In the genomic region with DNA sequence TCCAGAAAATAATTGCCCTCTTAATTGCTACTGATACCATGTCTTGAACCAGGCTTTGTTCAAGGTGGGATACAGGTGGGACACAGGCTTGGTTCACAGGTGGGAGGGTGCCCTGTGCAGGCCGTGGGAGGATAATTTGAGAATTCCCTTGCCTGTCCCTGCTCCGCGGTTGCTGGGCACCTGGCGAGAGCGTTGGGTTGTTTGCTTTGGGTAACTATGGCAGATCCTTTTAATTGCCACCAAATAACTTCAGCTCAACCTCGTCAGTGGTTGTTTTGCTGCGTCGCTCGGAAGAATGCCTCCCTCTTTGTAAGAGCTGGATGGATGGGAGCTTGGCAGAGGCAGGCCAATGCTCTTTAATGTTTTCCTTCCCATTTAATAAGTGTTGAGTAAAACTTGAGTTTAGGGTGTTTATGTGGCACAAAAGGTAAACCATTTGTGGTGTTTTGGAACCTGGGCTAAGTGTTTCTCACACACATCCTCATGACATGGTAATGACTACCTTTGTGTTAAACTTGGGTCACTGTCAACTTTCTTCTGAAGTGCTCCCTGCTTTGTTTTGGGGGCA, we compare ENCODE assay signal across 15 cellular contexts.
A peak's percentile ranks its signal among the peaks of the same experiment; 100 is the strongest.
DNase-seq lines count a peak whose midpoint lies in the region; ATAC-seq, FAIRE-seq and TF ChIP-seq lines count a peak whose summit lies in the region.
"Had no signal": no experiment of that assay in that cellular context is flagged by ENCODE, and none has a peak within 500 bp of the region (broad histone marks: within the 10 kb centered on the region; RNA-seq: fewer than 3 reads in every experiment).

No MANE protein-coding gene starts in this region.

- no TSS peak for BruUV-seq in GM12878 (replicated peaks; lab: Mats Ljungman, UMichigan)

- TF ChIP-seq POLR2A in GM12878 (IDR thresholded peaks at IDR 0.05; ENCODE audit: low read depth, low read length) (no peak), esophagus squamous epithelium (IDR thresholded peaks at IDR 0.05) (no peak)

- POLR2A ChIA-PET in GM12878 (lab: Charles Lee): interaction anchor here (0.6 to 1.8 kb wide), 5 partner anchors 11 to 90 kb away, joined by 3 to 7 read pairs (median 3); no protein-coding TSS in a partner anchor

- H3K9me3 ChIP-seq in GM12878 (replicated peaks; ENCODE audit: control insufficient read depth, insufficient read depth, low read length): no peaks in the 10 kb centered on the region
- no peaks in the 10 kb centered on the region for H3K9me3 ChIP-seq in esophagus squamous epithelium
- H3K9me3 ChIP-seq: body of pancreas, left lung, neutrophil had no signal

- no peak overlapping the region for H2AFZ ChIP-seq in GM12878 (ENCODE audit: control insufficient read depth, low read depth, low read length)

- no peak overlapping the region for H3K4me3 ChIP-seq in GM12878
- no peak overlapping the region for H3K4me3 ChIP-seq in esophagus squamous epithelium
- H3K4me3 ChIP-seq: body of pancreas, left lung had no signal

- no peaks in the 10 kb centered on the region for H3K27me3 ChIP-seq in GM12878 (replicated peaks in 1 of 2; ENCODE audit: control insufficient read depth in 2 of 2, insufficient read depth in 2 of 2, low read length in 1 of 2)
- no peaks in the 10 kb centered on the region for H3K27me3 ChIP-seq in esophagus squamous epithelium
- H3K27me3 ChIP-seq: body of pancreas, left lung, neutrophil had no signal

- no peak for FAIRE-seq in GM12878 (lab: Jason Lieb, UNC)

- no peak for TF ChIP-seq RAD21 in GM12878 (IDR thresholded peaks at IDR 0.05; ENCODE audit: insufficient read depth, low read depth, low read length)

- H4K20me1 ChIP-seq in GM12878 (ENCODE audit: control insufficient read depth, insufficient read depth): no peaks in the 10 kb centered on the region

- TF ChIP-seq CTCF in GM12878 (IDR thresholded peaks at IDR 0.05 in 2 of 3, conservative IDR thresholded peaks at IDR 0.05 in 1 of 3; ENCODE audit: control insufficient read depth in 2 of 3, extremely low read depth in 1 of 3, insufficient read depth in 1 of 3, low read depth in 3 of 3, low read length in 3 of 3): peak in 1 of 3 experiments; percentile 52; a peak in 1 of 6 replicates
- no peak for TF ChIP-seq CTCF in esophagus squamous epithelium (IDR thresholded peaks at IDR 0.05)

- TF ChIP-seq EP300 in GM12878 (IDR thresholded peaks at IDR 0.05; ENCODE audit: borderline replicate concordance in 1 of 2, control insufficient read depth in 1 of 2, low read depth in 2 of 2, low read length in 2 of 2): no peak

- H3K27ac ChIP-seq in GM12878 (ENCODE audit: control insufficient read depth, insufficient read depth): peak overlapping the region; percentile 99
- H3K27ac ChIP-seq in esophagus squamous epithelium: no peak overlapping the region
- H3K27ac ChIP-seq: body of pancreas, left lung, neutrophil had no signal

- peak overlapping the region; percentile 25; the same call in 1 of the 2 replicates for H3K9ac ChIP-seq in GM12878 (ENCODE audit: control insufficient read depth, insufficient read depth, low read length)

- no peaks in the 10 kb centered on the region for H3K27me3 Mint-ChIP-seq in activated naive CD4-positive, alpha-beta T cell treated with anti-CD3 and anti-CD28 coated beads, Interleukin-2, amount 10 ng/mL, durations not matched to agents 7 days and 5 days
- no peaks in the 10 kb centered on the region for H3K27me3 Mint-ChIP-seq in stimulated activated naive B cell treated with anti-CD40 and anti-IgM and Interleukin-4, amounts not matched to agents 10 μg/mL and 1 μg/mL and 100 μg/mL, for 72 hours
- H3K27me3 Mint-ChIP-seq: B cell had no signal

- peaks cover 50% of the 10 kb centered on the region for H3K79me2 ChIP-seq in GM12878 (ENCODE audit: control insufficient read depth, insufficient read depth, low read length)

- CTCF ChIA-PET in activated naive CD4-positive, alpha-beta T cell treated with anti-CD3 and anti-CD28 coated beads, Interleukin-2, amount 10 ng/mL, durations not matched to agents 7 days and 5 days (lab: Charles Lee): interaction anchor here (1.5 kb wide), 1 partner anchor 216 kb away, joined by 3 read pairs; no protein-coding TSS in a partner anchor
- CTCF ChIA-PET in GM12878 (lab: Yijun Ruan, JAX): interaction anchor here (0.7 to 5.3 kb wide), 8 partner anchors 10 to 216 kb away, joined by 3 to 25 read pairs (median 6); no protein-coding TSS in a partner anchor

- no peak for ATAC-seq in activated naive CD4-positive, alpha-beta T cell treated with anti-CD3 and anti-CD28 coated beads, Interleukin-2, amount 50 U/mL, for 72 hours
- no peak for ATAC-seq in GM12878
- ATAC-seq in stimulated activated naive B cell treated with anti-CD40 and anti-IgM and Interleukin-4, amounts not matched to agents 10 μg/mL and 1 μg/mL and 100 μg/mL, for 72 hours (replicated peaks): no peak
- ATAC-seq in HG02678 (IDR thresholded peaks at IDR 0.05; ENCODE audit: unreplicated experiment): no peak
- ATAC-seq: body of pancreas, left lung had no signal

- SMC1A ChIA-PET in GM12878 (lab: Charles Lee; ENCODE audit: uncharacterized antibody, unreplicated experiment): interaction anchor here (1.4 to 3.5 kb wide), 6 partner anchors 11 to 215 kb away, joined by 3 to 21 read pairs (median 6); no protein-coding TSS in a partner anchor

- H3K36me3 Mint-ChIP-seq in activated naive CD4-positive, alpha-beta T cell treated with anti-CD3 and anti-CD28 coated beads, Interleukin-2, amount 50 U/mL, for 72 hours: peaks cover 24 to 34% of the 10 kb centered on the region in 2 donors
- peaks cover 16% of the 10 kb centered on the region for H3K36me3 Mint-ChIP-seq in activated naive CD4-positive, alpha-beta T cell treated with anti-CD3 and anti-CD28 coated beads, Interleukin-2, amount 10 ng/mL, durations not matched to agents 7 days and 5 days
- H3K36me3 Mint-ChIP-seq in stimulated activated naive B cell treated with anti-CD40 and anti-IgM and Interleukin-4, amounts not matched to agents 10 μg/mL and 1 μg/mL and 100 μg/mL, for 72 hours: peaks cover 35 to 55% of the 10 kb centered on the region in 2 donors

- H3K9me3 Mint-ChIP-seq in activated naive CD4-positive, alpha-beta T cell treated with anti-CD3 and anti-CD28 coated beads, Interleukin-2, amount 50 U/mL, for 72 hours: peaks cover 0 to 7% of the 10 kb centered on the region in 2 donors
- no peaks in the 10 kb centered on the region for H3K9me3 Mint-ChIP-seq in activated naive CD4-positive, alpha-beta T cell treated with anti-CD3 and anti-CD28 coated beads, Interleukin-2, amount 10 ng/mL, durations not matched to agents 7 days and 5 days
- H3K9me3 Mint-ChIP-seq in stimulated activated naive B cell treated with anti-CD40 and anti-IgM and Interleukin-4, amounts not matched to agents 10 μg/mL and 1 μg/mL and 100 μg/mL, for 72 hours: peaks cover 0 to 1% of the 10 kb centered on the region in 2 donors

- 98% methylated on average over 9 of the region's 9 CpGs for WGBS in GM12878 (ENCODE audit: insufficient coverage, insufficient replicate concordance, low lambda C conversion rate, missing lambda C conversion rate)
- 90 to 91% methylated on average over 6 to 8 of the region's 9 CpGs for WGBS in esophagus squamous epithelium, 2 donors

- no peak overlapping the region for H3K4me3 Mint-ChIP-seq in activated naive CD4-positive, alpha-beta T cell treated with anti-CD3 and anti-CD28 coated beads, Interleukin-2, amount 10 ng/mL, durations not matched to agents 7 days and 5 days
- H3K4me3 Mint-ChIP-seq in stimulated activated naive B cell treated with anti-CD40 and anti-IgM and Interleukin-4, amounts not matched to agents 10 μg/mL and 1 μg/mL and 100 μg/mL, for 72 hours: no peak overlapping the region
- H3K4me3 Mint-ChIP-seq: B cell had no signal

- intact Hi-C loops in GM12878 (cut with micrococcal nuclease; ENCODE audit: unreplicated experiment): loop anchor here (10.0 kb wide), 1 partner anchor 216 kb away; no protein-coding TSS in a partner anchor
- intact Hi-C loops in esophagus squamous epithelium (cut with DNase I): no loop called here

- H3K27ac Mint-ChIP-seq in activated naive CD4-positive, alpha-beta T cell treated with anti-CD3 and anti-CD28 coated beads, Interleukin-2, amount 50 U/mL, for 72 hours: peak overlapping the region; percentile 90 to 97
- no peak overlapping the region for H3K27ac Mint-ChIP-seq in activated naive CD4-positive, alpha-beta T cell treated with anti-CD3 and anti-CD28 coated beads, Interleukin-2, amount 10 ng/mL, durations not matched to agents 7 days and 5 days
- peak overlapping the region; percentile 79 for H3K27ac Mint-ChIP-seq in stimulated activated naive B cell treated with anti-CD40 and anti-IgM and Interleukin-4, amounts not matched to agents 10 μg/mL and 1 μg/mL and 100 μg/mL, for 72 hours
- H3K27ac Mint-ChIP-seq: B cell had no signal

- no peak overlapping the region for H3K4me2 ChIP-seq in GM12878 (ENCODE audit: control insufficient read depth, insufficient read depth)

- H3K4me1 ChIP-seq in GM12878 (ENCODE audit: control insufficient read depth, insufficient read depth, low read length) (peaks cover 82% of the 10 kb centered on the region), esophagus squamous epithelium (peaks cover 0 to 8% (median 6%) of the 10 kb centered on the region in 3 donors)

- in situ Hi-C loops in GM12878 (cut with MboI): no loop called here

- RAD21 ChIA-PET in GM12878 (lab: Charles Lee; ENCODE audit: unreplicated experiment): interaction anchor here (0.7 to 2.4 kb wide), 5 partner anchors 23 to 213 kb away, joined by 3 to 7 read pairs (median 3); no protein-coding TSS in a partner anchor

- no peak for DNase-seq in activated naive CD4-positive, alpha-beta T cell treated with anti-CD3 and anti-CD28 coated beads, Interleukin-2, amount 50 U/mL, for 72 hours (ENCODE audit: low spot score in 2 of 2)
- DNase-seq in activated naive CD4-positive, alpha-beta T cell treated with anti-CD3 and anti-CD28 coated beads, Interleukin-2, amount 10 ng/mL, durations not matched to agents 7 days and 5 days: no peak
- peak; percentile 74 for DNase-seq in NCI-H69 (lab: John Stamatoyannopoulos, UW)
- DNase-seq in GM12878 (ENCODE audit: low read depth, low spot score): no peak
- no peak for DNase-seq in stimulated activated naive B cell treated with anti-CD40 and anti-IgM and Interleukin-4, amounts not matched to agents 10 μg/mL and 1 μg/mL and 100 μg/mL, for 72 hours
- DNase-seq in AG08396 (ENCODE audit: low spot score): no peak
- DNase-seq in esophagus squamous epithelium (lab: John Stamatoyannopoulos, UW): no peak
- DNase-seq: activated CD8-positive, alpha-beta memory T cell treated with anti-CD3 and anti-CD28 coated beads, Interleukin-2, amount 50 U/mL, for 48 hours; left lung; NCI-H1694 treated with DMSO at 0.1 percent for 48 hours; T-helper 9 cell had no signal

- H3K4me1 Mint-ChIP-seq in activated naive CD4-positive, alpha-beta T cell treated with anti-CD3 and anti-CD28 coated beads, Interleukin-2, amount 10 ng/mL, durations not matched to agents 7 days and 5 days: peaks cover 62% of the 10 kb centered on the region
- H3K4me1 Mint-ChIP-seq in stimulated activated naive B cell treated with anti-CD40 and anti-IgM and Interleukin-4, amounts not matched to agents 10 μg/mL and 1 μg/mL and 100 μg/mL, for 72 hours: peaks cover 66 to 90% of the 10 kb centered on the region in 2 donors

- H3K36me3 ChIP-seq in GM12878 (ENCODE audit: control insufficient read depth in 2 of 2, insufficient read depth in 2 of 2, low read length in 1 of 2) (peaks cover 1 to 3% of the 10 kb centered on the region in 2 experiments; a peak in 3 of 4 replicates), esophagus squamous epithelium (peaks cover 0 to 10% (median 0%) of the 10 kb centered on the region in 3 donors)
- H3K36me3 ChIP-seq: left lung, neutrophil had no signal
